1 cellular context compared by ENCODE assay signal in genomic region chr1:65267291-65268087, GRCh38.
TF ChIP-seq lines count a peak whose summit lies in the region.

No MANE protein-coding gene starts in this region.

TF ChIP-seq in GM23338, 12 proteins besides CTCF, POLR2A, EP300 and RAD21 (continued from another document):
- TF ChIP-seq REST (IDR thresholded peaks at IDR 0.05; ENCODE audit: unreplicated experiment), result no peak
- no peak for TF ChIP-seq NANOG (IDR thresholded peaks at IDR 0.05; ENCODE audit: borderline replicate concordance)
- no peak for TF ChIP-seq ZNF462 (CRISPR knock-in tag; IDR thresholded peaks at IDR 0.05)
- TF ChIP-seq EZH2phosphoT487 (IDR thresholded peaks at IDR 0.05; ENCODE audit: unreplicated experiment), result no peak
- TF ChIP-seq POLR2AphosphoS5 (IDR thresholded peaks at IDR 0.05; ENCODE audit: low read depth), result no peak
- no peak for TF ChIP-seq ZNF114 (CRISPR knock-in tag; IDR thresholded peaks at IDR 0.05)
- TF ChIP-seq EZH2 (IDR thresholded peaks at IDR 0.05; ENCODE audit: low read depth, unreplicated experiment), result no peak
- TF ChIP-seq CREB1 (CRISPR knock-in tag; IDR thresholded peaks at IDR 0.05; ENCODE audit: low read depth), result no peak
- TF ChIP-seq ZNF331 (CRISPR knock-in tag; IDR thresholded peaks at IDR 0.05; ENCODE audit: low read depth), result no peak
- TF ChIP-seq ETS1 (IDR thresholded peaks at IDR 0.05), result no peak
